In genomic region chr11:12130180-12130980, GRCh38 we compare ENCODE assay signal across 21 cellular contexts. TPM values are rescaled to one million over a fixed set of nuclear protein-coding genes. Genes with fewer than 3 reads are reported as not detected.
DNase-seq lines count a peak whose midpoint lies in the region; ATAC-seq and TF ChIP-seq lines count a peak whose summit lies in the region.
"Had no signal": no experiment of that assay in that cellular context is flagged by ENCODE, and none has a peak within 500 bp of the region (broad histone marks: within the 10 kb centered on the region; RNA-seq: fewer than 3 reads in every experiment).

No MANE protein-coding gene starts in this region.

- H3K9me3 Mint-ChIP-seq in stimulated activated naive CD8-positive, alpha-beta T cell treated with anti-CD3 and anti-CD28 coated beads, Interleukin-15, Interleukin-2, amounts not matched to agents 100 ng/mL and 50 ng/mL, for 24 hours = no peaks in the 10 kb centered on the region
- no peaks in the 10 kb centered on the region for H3K9me3 Mint-ChIP-seq in activated T-helper 1 cell treated with anti-CD3 and anti-CD28 coated beads, Interleukin-12 subunit alpha, Interleukin-12 subunit beta, Interleukin-2, Interleukin-4 antibody, amounts not matched to agents 30 ng/mL and 10 ng/mL and 1 ng/mL, durations not matched to agents 14 hours and 24 hours and 36 hours
- H3K9me3 Mint-ChIP-seq: CD8-positive, alpha-beta T cell had no signal

- TF ChIP-seq CTCF in mucosa of descending colon (IDR thresholded peaks at IDR 0.05) = no peak

- H3K27me3 Mint-ChIP-seq in stimulated activated naive CD8-positive, alpha-beta T cell treated with anti-CD3 and anti-CD28 coated beads, Interleukin-15, Interleukin-2, amounts not matched to agents 100 ng/mL and 50 ng/mL, for 24 hours = no peaks in the 10 kb centered on the region
- no peaks in the 10 kb centered on the region for H3K27me3 Mint-ChIP-seq in activated T-helper 1 cell treated with anti-CD3 and anti-CD28 coated beads, Interleukin-12 subunit alpha, Interleukin-12 subunit beta, Interleukin-2, Interleukin-4 antibody, amounts not matched to agents 30 ng/mL and 10 ng/mL and 1 ng/mL, durations not matched to agents 14 hours and 24 hours and 36 hours (ENCODE audit: insufficient read depth)

- intact Hi-C loops in activated T-helper 1 cell treated with anti-CD3 and anti-CD28 coated beads, Interleukin-12 subunit alpha, Interleukin-12 subunit beta, Interleukin-2, Interleukin-4 antibody, amounts not matched to agents 30 ng/mL and 10 ng/mL and 1 ng/mL, durations not matched to agents 14 hours and 24 hours and 36 hours (cut with micrococcal nuclease) = no loop called here
- intact Hi-C loops in mucosa of descending colon (cut with DNase I, micrococcal nuclease) = no loop called here

- no peak overlapping the region for H3K4me3 ChIP-seq in mucosa of descending colon
- H3K4me3 ChIP-seq: prostate gland, skin epidermis had no signal

- no peaks in the 10 kb centered on the region for H3K9me3 ChIP-seq in mucosa of descending colon
- H3K9me3 ChIP-seq: prostate gland had no signal

- peaks cover 5% of the 10 kb centered on the region for H3K36me3 Mint-ChIP-seq in stimulated activated naive CD8-positive, alpha-beta T cell treated with anti-CD3 and anti-CD28 coated beads, Interleukin-15, Interleukin-2, amounts not matched to agents 100 ng/mL and 50 ng/mL, for 24 hours (ENCODE audit: low read depth)
- H3K36me3 Mint-ChIP-seq in activated T-helper 1 cell treated with anti-CD3 and anti-CD28 coated beads, Interleukin-12 subunit alpha, Interleukin-12 subunit beta, Interleukin-2, Interleukin-4 antibody, amounts not matched to agents 30 ng/mL and 10 ng/mL and 1 ng/mL, durations not matched to agents 14 hours and 24 hours and 36 hours (ENCODE audit: low read depth) = peaks cover 44% of the 10 kb centered on the region
- H3K36me3 Mint-ChIP-seq: CD8-positive, alpha-beta T cell had no signal

- ATAC-seq in stimulated activated naive CD8-positive, alpha-beta T cell treated with anti-CD3 and anti-CD28 coated beads, Interleukin-15, Interleukin-2, amounts not matched to agents 100 U/mL and 50 U/mL, for 24 hours = no peak
- ATAC-seq in mucosa of descending colon (peak; percentile 74), HG02588 (IDR thresholded peaks at IDR 0.05; ENCODE audit: unreplicated experiment) (no peak), HG02973 (IDR thresholded peaks at IDR 0.05; ENCODE audit: unreplicated experiment) (no peak)
- ATAC-seq: CD8-positive, alpha-beta T cell; HCT116; left lobe of liver had no signal

- H3K27ac Mint-ChIP-seq in stimulated activated naive CD8-positive, alpha-beta T cell treated with anti-CD3 and anti-CD28 coated beads, Interleukin-15, Interleukin-2, amounts not matched to agents 100 ng/mL and 50 ng/mL, for 24 hours = peak overlapping the region; percentile 62
- peak overlapping the region; percentile 3 for H3K27ac Mint-ChIP-seq in activated T-helper 1 cell treated with anti-CD3 and anti-CD28 coated beads, Interleukin-12 subunit alpha, Interleukin-12 subunit beta, Interleukin-2, Interleukin-4 antibody, amounts not matched to agents 30 ng/mL and 10 ng/mL and 1 ng/mL, durations not matched to agents 14 hours and 24 hours and 36 hours
- H3K27ac Mint-ChIP-seq: CD8-positive, alpha-beta T cell had no signal

- no peak overlapping the region for H3K4me3 Mint-ChIP-seq in stimulated activated naive CD8-positive, alpha-beta T cell treated with anti-CD3 and anti-CD28 coated beads, Interleukin-15, Interleukin-2, amounts not matched to agents 100 ng/mL and 50 ng/mL, for 24 hours
- no peak overlapping the region for H3K4me3 Mint-ChIP-seq in activated T-helper 1 cell treated with anti-CD3 and anti-CD28 coated beads, Interleukin-12 subunit alpha, Interleukin-12 subunit beta, Interleukin-2, Interleukin-4 antibody, amounts not matched to agents 30 ng/mL and 10 ng/mL and 1 ng/mL, durations not matched to agents 14 hours and 24 hours and 36 hours
- H3K4me3 Mint-ChIP-seq: CD8-positive, alpha-beta T cell had no signal

- H3K4me1 ChIP-seq in mucosa of descending colon (ENCODE audit: low read depth) = peaks cover 28% of the 10 kb centered on the region
- H3K4me1 ChIP-seq: prostate gland had no signal

- no peak for DNase-seq in stimulated activated naive CD8-positive, alpha-beta T cell treated with anti-CD3 and anti-CD28 coated beads, Interleukin-15, Interleukin-2, amounts not matched to agents 100 U/mL and 50 U/mL, for 24 hours
- no peak for DNase-seq in activated T-helper 1 cell treated with anti-CD3 and anti-CD28 coated beads, Interleukin-12 subunit alpha, Interleukin-12 subunit beta, Interleukin-2, Interleukin-4 antibody, amounts not matched to agents 30 ng/mL and 10 ng/mL and 1 ng/mL, durations not matched to agents 14 hours and 24 hours and 36 hours (ENCODE audit: low spot score)
- DNase-seq in mucosa of descending colon (peak; percentile 61 to 68 (median 63)), iPS-NIHi11 (ENCODE audit: low spot score) (no peak)
- DNase-seq: amniotic stem cell; CD8-positive, alpha-beta T cell; central memory CD4-positive, alpha-beta T cell; DMS79; midbrain; NCI-H1694; NCI-H2227 treated with DMSO at 0.1 percent for 48 hours; stimulated activated CD4-positive, alpha-beta T cell treated with anti-CD3 and anti-CD28 coated beads, Interleukin-4, amount 100 ng/mL, for 24 hours; SW 1271; WERI-Rb-1 had no signal

- peaks cover 67% of the 10 kb centered on the region for H3K4me1 Mint-ChIP-seq in stimulated activated naive CD8-positive, alpha-beta T cell treated with anti-CD3 and anti-CD28 coated beads, Interleukin-15, Interleukin-2, amounts not matched to agents 100 ng/mL and 50 ng/mL, for 24 hours (ENCODE audit: low read depth)
- peaks cover 81% of the 10 kb centered on the region for H3K4me1 Mint-ChIP-seq in activated T-helper 1 cell treated with anti-CD3 and anti-CD28 coated beads, Interleukin-12 subunit alpha, Interleukin-12 subunit beta, Interleukin-2, Interleukin-4 antibody, amounts not matched to agents 30 ng/mL and 10 ng/mL and 1 ng/mL, durations not matched to agents 14 hours and 24 hours and 36 hours (ENCODE audit: low read depth)

- no peaks in the 10 kb centered on the region for H3K36me3 ChIP-seq in mucosa of descending colon (ENCODE audit: low read depth)
- H3K36me3 ChIP-seq: prostate gland, WERI-Rb-1 had no signal

RNA-seq across cellular contexts. Expression of gene MICAL2, which starts 20.0 kb away (rescaled TPM):
- total RNA-seq in activated T-helper 1 cell treated with anti-CD3 and anti-CD28 coated beads, Interleukin-12 subunit alpha, Interleukin-12 subunit beta, Interleukin-2, Interleukin-4 antibody, amounts not matched to agents 30 ng/mL and 10 ng/mL and 1 ng/mL, durations not matched to agents 14 hours and 24 hours and 36 hours = 595 and 619 TPM in 2 replicates
- total RNA-seq in mucosa of descending colon = 100 to 1,000 TPM; 263 to 384 (median 312) TPM

Comparison
In these comparisons a context has a peak if more than half of its experiments do, and no peak if none do; other contexts are left out.
1. DNase-seq: peak in mucosa of descending colon (3 of 3); none in stimulated activated naive CD8-positive, alpha-beta T cell treated with anti-CD3 and anti-CD28 coated beads, Interleukin-15, Interleukin-2, amounts not matched to agents 100 U/mL and 50 U/mL, for 24 hours (single experiment), activated T-helper 1 cell treated with anti-CD3 and anti-CD28 coated beads, Interleukin-12 subunit alpha, Interleukin-12 subunit beta, Interleukin-2, Interleukin-4 antibody, amounts not matched to agents 30 ng/mL and 10 ng/mL and 1 ng/mL, durations not matched to agents 14 hours and 24 hours and 36 hours (single experiment) and iPS-NIHi11 (single experiment).